Comparison of ENCODE assay signal across 19 cellular contexts in genomic region chr7:92702535-92702934, GRCh38.
DNase-seq lines count a peak whose midpoint lies in the region; ATAC-seq, FAIRE-seq and TF ChIP-seq lines count a peak whose summit lies in the region.
"Had no signal": no experiment of that assay in that cellular context is flagged by ENCODE, and none has a peak within 500 bp of the region (broad histone marks: within the 10 kb centered on the region; RNA-seq: fewer than 3 reads in every experiment).

No MANE protein-coding gene starts in this region.

- peaks cover 17% of the 10 kb centered on the region for H3K79me2 ChIP-seq in HepG2 (ENCODE audit: insufficient read depth, low read length)

- H2AFZ ChIP-seq in HepG2 (ENCODE audit: low read length): no peak overlapping the region

- no peaks in the 10 kb centered on the region for H4K20me1 ChIP-seq in HepG2 (ENCODE audit: insufficient read depth, low read length)
- H4K20me1 ChIP-seq: BLaER1 treated with 17β-estradiol and CSF1 and Interleukin-3, amounts not matched to agents 10 nM and 100 nM had no signal

- no peak for FAIRE-seq in HepG2 (lab: Jason Lieb, UNC)
- FAIRE-seq: G401.6, GM12892, GM19239 had no signal

- H3K9me3 ChIP-seq in HepG2 (ENCODE audit: low read length): no peaks in the 10 kb centered on the region

- ATAC-seq in WTC11 (no peak), HepG2 (peak; percentile 33; the same call in 2 of the 3 replicates), GM19023 (IDR thresholded peaks at IDR 0.05; ENCODE audit: unreplicated experiment) (no peak), GM19452 (IDR thresholded peaks at IDR 0.05; ENCODE audit: unreplicated experiment) (no peak), HG03039 (IDR thresholded peaks at IDR 0.05; ENCODE audit: unreplicated experiment) (no peak)
- ATAC-seq in stimulated activated effector memory CD8-positive, alpha-beta T cell treated with anti-CD3 and anti-CD28 coated beads, Interleukin-12 subunit alpha, Interleukin-12 subunit beta, amount 100 ng/mL, for 72 hours: no peak
- ATAC-seq: HCT116 had no signal

- no peaks in the 10 kb centered on the region for H3K27me3 Mint-ChIP-seq in activated naive CD8-positive, alpha-beta T cell
- no peaks in the 10 kb centered on the region for H3K27me3 Mint-ChIP-seq in activated naive CD8-positive, alpha-beta T cell treated with anti-CD3 and anti-CD28 coated beads for 36 hours
- H3K27me3 Mint-ChIP-seq in WTC11 (ENCODE audit: low read depth): no peaks in the 10 kb centered on the region
- H3K27me3 Mint-ChIP-seq: CD4-positive, CD25-positive, alpha-beta regulatory T cell; IgD-negative memory B cell had no signal

- H3K27ac ChIP-seq in HepG2 (ENCODE audit: extremely low read length, insufficient read depth, low read length): no peak overlapping the region
- H3K27ac ChIP-seq: BLaER1 treated with 17β-estradiol and CSF1 and Interleukin-3, amounts not matched to agents 10 nM and 100 nM; HL-60 had no signal

- in situ Hi-C loops in HepG2 (cut with HindIII; ENCODE audit: extremely low pct_ligation_motif_present, low pct_unique_long_range_greater_than_20kb): no loop called here

- H3K4me3 ChIP-seq in HepG2 (replicated peaks in 1 of 3; ENCODE audit: insufficient read depth in 1 of 3, low read depth in 2 of 3, low read length in 3 of 3): no peak overlapping the region
- H3K4me3 ChIP-seq: BLaER1 treated with 17β-estradiol and CSF1 and Interleukin-3, amounts not matched to agents 10 nM and 100 nM had no signal

- H3K4me1 Mint-ChIP-seq in activated naive CD8-positive, alpha-beta T cell (ENCODE audit: low read depth): peaks cover 19% of the 10 kb centered on the region
- peaks cover 21% of the 10 kb centered on the region for H3K4me1 Mint-ChIP-seq in activated naive CD8-positive, alpha-beta T cell treated with anti-CD3 and anti-CD28 coated beads for 36 hours
- H3K4me1 Mint-ChIP-seq in WTC11: peaks cover 12% of the 10 kb centered on the region
- H3K4me1 Mint-ChIP-seq in stimulated activated effector memory CD8-positive, alpha-beta T cell treated with anti-CD3 and anti-CD28 coated beads, Interleukin-12 subunit alpha, Interleukin-12 subunit beta, amount 100 ng/mL, for 72 hours: peaks cover 32% of the 10 kb centered on the region
- H3K4me1 Mint-ChIP-seq: IgD-negative memory B cell had no signal

- peaks cover 17% of the 10 kb centered on the region for H3K36me3 Mint-ChIP-seq in activated naive CD8-positive, alpha-beta T cell
- peaks cover 29% of the 10 kb centered on the region for H3K36me3 Mint-ChIP-seq in activated naive CD8-positive, alpha-beta T cell treated with anti-CD3 and anti-CD28 coated beads for 36 hours
- peaks cover 13% of the 10 kb centered on the region for H3K36me3 Mint-ChIP-seq in WTC11
- peaks cover 92% of the 10 kb centered on the region for H3K36me3 Mint-ChIP-seq in stimulated activated effector memory CD8-positive, alpha-beta T cell treated with anti-CD3 and anti-CD28 coated beads, Interleukin-12 subunit alpha, Interleukin-12 subunit beta, amount 100 ng/mL, for 72 hours

- TF ChIP-seq CTCF in WTC11 (IDR thresholded peaks at IDR 0.05): no peak
- no peak for TF ChIP-seq CTCF in HepG2 (CRISPR knock-in tag; IDR thresholded peaks at IDR 0.05)

- peak overlapping the region; percentile 34 for H3K27ac Mint-ChIP-seq in activated naive CD8-positive, alpha-beta T cell
- no peak overlapping the region for H3K27ac Mint-ChIP-seq in activated naive CD8-positive, alpha-beta T cell treated with anti-CD3 and anti-CD28 coated beads for 36 hours
- peak overlapping the region; percentile 55; the same call in 1 of the 2 replicates for H3K27ac Mint-ChIP-seq in WTC11
- peak overlapping the region; percentile 14 for H3K27ac Mint-ChIP-seq in stimulated activated effector memory CD8-positive, alpha-beta T cell treated with anti-CD3 and anti-CD28 coated beads, Interleukin-12 subunit alpha, Interleukin-12 subunit beta, amount 100 ng/mL, for 72 hours
- H3K27ac Mint-ChIP-seq: CD4-positive, CD25-positive, alpha-beta regulatory T cell; IgD-negative memory B cell had no signal

- CTCF ChIA-PET in WTC11 (lab: Charles Lee) (interaction anchor here (1.6 kb wide), 1 partner anchor 130 kb away, joined by 3 read pairs; no protein-coding TSS in a partner anchor), HepG2 (lab: Yijun Ruan, JAX; ENCODE audit: low intra/inter-chr PET ratio, low total read pairs) (no interaction called here)

- WGBS in HepG2 (ENCODE audit: low lambda C conversion rate): no CpG with 5 or more reads among the region's 1 CpG

- TF ChIP-seq EP300 in HepG2 (IDR thresholded peaks at IDR 0.05; ENCODE audit: low read depth in 2 of 2, low read length in 2 of 2) (no peak), HepG2 (CRISPR knock-in tag; IDR thresholded peaks at IDR 0.05; ENCODE audit: borderline replicate concordance) (no peak)

- no peak overlapping the region for H3K4me3 Mint-ChIP-seq in activated naive CD8-positive, alpha-beta T cell
- no peak overlapping the region for H3K4me3 Mint-ChIP-seq in activated naive CD8-positive, alpha-beta T cell treated with anti-CD3 and anti-CD28 coated beads for 36 hours
- H3K4me3 Mint-ChIP-seq in WTC11: no peak overlapping the region
- H3K4me3 Mint-ChIP-seq in stimulated activated effector memory CD8-positive, alpha-beta T cell treated with anti-CD3 and anti-CD28 coated beads, Interleukin-12 subunit alpha, Interleukin-12 subunit beta, amount 100 ng/mL, for 72 hours: no peak overlapping the region
- H3K4me3 Mint-ChIP-seq: CD4-positive, CD25-positive, alpha-beta regulatory T cell; IgD-negative memory B cell had no signal

- no peak for DNase-seq in activated naive CD8-positive, alpha-beta T cell treated with anti-CD3 and anti-CD28 coated beads for 36 hours
- DNase-seq in WTC11 (ENCODE audit: low spot score) (no peak), HepG2 (ENCODE audit: low spot score) (no peak)
- DNase-seq in stimulated activated effector memory CD8-positive, alpha-beta T cell treated with anti-CD3 and anti-CD28 coated beads, Interleukin-12 subunit alpha, Interleukin-12 subunit beta, amount 100 ng/mL, for 72 hours (ENCODE audit: low spot score in 2 of 2): no peak
- DNase-seq: ACHN; CD4-positive, CD25-positive, alpha-beta regulatory T cell; DMS79; EL had no signal

- peaks cover 43% of the 10 kb centered on the region for H3K4me1 ChIP-seq in HepG2 (ENCODE audit: insufficient read depth, low read length)
- H3K4me1 ChIP-seq: BLaER1 treated with 17β-estradiol and CSF1 and Interleukin-3, amounts not matched to agents 10 nM and 100 nM had no signal

- H3K27me3 ChIP-seq in HepG2 (ENCODE audit: control insufficient read depth in 1 of 2, insufficient read depth in 2 of 2, low read length in 2 of 2): no peaks in the 10 kb centered on the region
- H3K27me3 ChIP-seq: BLaER1 treated with 17β-estradiol and CSF1 and Interleukin-3, amounts not matched to agents 10 nM and 100 nM had no signal

- no peak for TF ChIP-seq RAD21 in HepG2 (CRISPR knock-in tag; IDR thresholded peaks at IDR 0.05)

- no peak overlapping the region for H3K4me2 ChIP-seq in HepG2 (ENCODE audit: low read depth, low read length)
- H3K4me2 ChIP-seq: BLaER1 treated with 17β-estradiol and CSF1 and Interleukin-3, amounts not matched to agents 10 nM and 100 nM had no signal

- no TSS peak for BruUV-seq in HepG2 (replicated peaks; lab: Mats Ljungman, UMichigan)

- no peak overlapping the region for H3K9ac ChIP-seq in HepG2 (ENCODE audit: insufficient read depth, low read depth, low read length)
- H3K9ac ChIP-seq: BLaER1 treated with 17β-estradiol and CSF1 and Interleukin-3, amounts not matched to agents 10 nM and 100 nM had no signal

- POLR2A ChIA-PET in WTC11 (lab: Charles Lee) (interaction anchor here (0.6 kb wide), 1 partner anchor 101 kb away, joined by 3 read pairs; no protein-coding TSS in a partner anchor), HepG2 (lab: Yijun Ruan, JAX) (no interaction called here)

- peaks cover 2 to 22% of the 10 kb centered on the region in 2 experiments for H3K36me3 ChIP-seq in HepG2 (replicated peaks in 1 of 2; ENCODE audit: control insufficient read depth in 1 of 2, insufficient read depth in 2 of 2, low read length in 2 of 2)

- no peaks in the 10 kb centered on the region for H3K9me3 Mint-ChIP-seq in activated naive CD8-positive, alpha-beta T cell (ENCODE audit: low read depth)
- peaks cover 4% of the 10 kb centered on the region for H3K9me3 Mint-ChIP-seq in activated naive CD8-positive, alpha-beta T cell treated with anti-CD3 and anti-CD28 coated beads for 36 hours
- H3K9me3 Mint-ChIP-seq in WTC11: peaks cover 14% of the 10 kb centered on the region
- no peaks in the 10 kb centered on the region for H3K9me3 Mint-ChIP-seq in stimulated activated effector memory CD8-positive, alpha-beta T cell treated with anti-CD3 and anti-CD28 coated beads, Interleukin-12 subunit alpha, Interleukin-12 subunit beta, amount 100 ng/mL, for 72 hours
- H3K9me3 Mint-ChIP-seq: CD4-positive, CD25-positive, alpha-beta regulatory T cell; IgD-negative memory B cell had no signal

- intact Hi-C loops in HepG2 (cut with micrococcal nuclease; ENCODE audit: unreplicated experiment): no loop called here

- no peak for TF ChIP-seq POLR2A in HepG2 (IDR thresholded peaks at IDR 0.05; ENCODE audit: insufficient read depth in 1 of 2, low read depth in 2 of 2, low read length in 2 of 2)

TF ChIP-seq in WTC11, 78 proteins besides CTCF, POLR2A, EP300 and RAD21 (continues in another document):
- TF ChIP-seq, protein P1, sequence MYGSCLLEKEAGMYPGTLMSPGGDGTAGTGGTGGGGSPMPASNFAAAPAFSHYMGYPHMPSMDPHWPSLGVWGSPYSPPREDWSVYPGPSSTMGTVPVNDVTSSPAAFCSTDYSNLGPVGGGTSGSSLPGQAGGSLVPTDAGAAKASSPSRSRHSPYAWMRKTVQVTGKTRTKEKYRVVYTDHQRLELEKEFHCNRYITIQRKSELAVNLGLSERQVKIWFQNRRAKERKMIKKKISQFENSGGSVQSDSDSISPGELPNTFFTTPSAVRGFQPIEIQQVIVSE (CRISPR knock-in tag; IDR thresholded peaks at IDR 0.05; ENCODE audit: borderline replicate concordance): no peak
- TF ChIP-seq JUN (CRISPR knock-in tag; IDR thresholded peaks at IDR 0.05) (no peak), SMAD4 (CRISPR knock-in tag; IDR thresholded peaks at IDR 0.05) (no peak)

TF ChIP-seq in HepG2, 621 proteins besides CTCF, POLR2A, EP300 and RAD21 (continues in another document):
- TF ChIP-seq ZNF737 (CRISPR knock-in tag; IDR thresholded peaks at IDR 0.05; ENCODE audit: borderline replicate concordance): no peak
- TF ChIP-seq FOXK1 (CRISPR knock-in tag; IDR thresholded peaks at IDR 0.05; ENCODE audit: borderline replicate concordance, low read depth): no peak
